8 cellular contexts compared by ENCODE assay signal in the genomic region with DNA sequence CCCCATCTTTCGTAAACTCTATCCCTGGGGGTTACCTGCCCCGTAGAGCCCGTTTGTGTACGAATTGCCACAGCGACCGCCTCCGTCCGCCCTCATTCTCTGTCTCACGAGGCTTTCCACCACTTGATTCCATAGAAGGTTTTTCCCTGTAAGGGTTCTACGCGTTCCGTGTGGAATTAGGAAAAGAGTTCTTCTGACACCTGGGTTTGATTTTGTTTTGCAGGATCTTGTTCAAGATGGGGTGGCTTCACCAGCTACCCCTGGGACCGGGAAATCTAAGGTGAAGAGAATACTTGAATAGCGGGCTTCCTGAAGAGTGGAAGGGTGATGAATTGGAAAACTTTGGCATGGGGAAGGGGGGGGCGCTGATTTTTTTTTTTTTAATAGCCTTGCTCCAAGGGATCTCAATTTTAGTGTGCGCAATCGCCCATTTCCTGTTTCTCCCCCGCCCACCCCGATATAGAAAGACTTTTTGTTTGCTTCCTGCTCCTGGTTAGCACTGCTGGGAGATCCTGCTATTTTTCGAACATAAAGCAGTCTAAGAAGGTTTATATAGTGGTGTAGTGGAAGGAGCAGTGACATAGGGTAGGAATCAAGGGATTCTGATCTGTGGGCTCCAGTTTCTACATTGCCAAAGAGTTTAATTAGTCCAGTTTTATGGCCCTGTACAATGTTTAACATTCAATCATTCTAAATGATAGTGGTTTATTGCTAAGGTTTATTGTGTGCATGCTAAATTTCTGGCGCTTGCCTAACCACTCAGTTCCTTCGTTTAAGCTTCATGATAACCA. TPM values are rescaled to one million over a fixed set of nuclear protein-coding genes. Genes with fewer than 3 reads are reported as not detected.
A peak's percentile ranks its signal among the peaks of the same experiment; 100 is the strongest.
DNase-seq lines count a peak whose midpoint lies in the region; ATAC-seq, FAIRE-seq and TF ChIP-seq lines count a peak whose summit lies in the region.

No MANE protein-coding gene starts in this region.

- peaks cover 17% of the 10 kb centered on the region for H3K4me1 ChIP-seq in foreskin keratinocyte

- peak; percentile 50 for FAIRE-seq in GM12891 (lab: Jason Lieb, UNC)

- ATAC-seq in HG02870 (IDR thresholded peaks at IDR 0.05; ENCODE audit: unreplicated experiment) (peak; percentile 31), foreskin keratinocyte (peak; percentile 48), esophagus mucosa (no peak)
- no peak for ATAC-seq in activated T-cell treated with anti-CD3 and anti-CD28 coated beads, Interleukin-2, amount 50 U/mL, for 72 hours (replicated peaks in 1 of 2)

- no peaks in the 10 kb centered on the region for H3K27me3 ChIP-seq in foreskin keratinocyte

- H3K4me3 Mint-ChIP-seq in activated T-cell treated with anti-CD3 and anti-CD28 coated beads, Interleukin-2, amount 50 U/mL, for 72 hours: peak overlapping the region; percentile 96

- H3K27ac ChIP-seq in 22Rv1 (peak overlapping the region; percentile 78), foreskin keratinocyte (peak overlapping the region; percentile 66)

- peaks cover 53% of the 10 kb centered on the region for H3K4me1 Mint-ChIP-seq in activated T-cell treated with anti-CD3 and anti-CD28 coated beads, Interleukin-2, amount 50 U/mL, for 72 hours (ENCODE audit: low read depth)

- H3K27ac Mint-ChIP-seq in activated T-cell treated with anti-CD3 and anti-CD28 coated beads, Interleukin-2, amount 50 U/mL, for 72 hours: peak overlapping the region; percentile 89

- peaks cover 5 to 22% of the 10 kb centered on the region in 2 donors for H3K36me3 Mint-ChIP-seq in activated T-cell treated with anti-CD3 and anti-CD28 coated beads, Interleukin-2, amount 50 U/mL, for 72 hours (ENCODE audit: insufficient read depth in 2 of 2)

- H3K27me3 Mint-ChIP-seq in activated T-cell treated with anti-CD3 and anti-CD28 coated beads, Interleukin-2, amount 50 U/mL, for 72 hours (ENCODE audit: low read depth): no peaks in the 10 kb centered on the region

- DNase-seq in GM12891 (ENCODE audit: insufficient read length, low spot score): no peak
- peak; percentile 39 for DNase-seq in NCI-H345 treated with DMSO at 0.1 percent for 48 hours (lab: John Stamatoyannopoulos, UW; ENCODE audit: unreplicated experiment)
- peak; percentile 21 to 27 for DNase-seq in activated T-cell treated with anti-CD3 and anti-CD28 coated beads, Interleukin-2, amount 50 U/mL, for 72 hours
- DNase-seq in foreskin keratinocyte: peak; percentile 13 to 24
- peak; percentile 54 for DNase-seq in occipital lobe (lab: John Stamatoyannopoulos, UW)

- TF ChIP-seq CTCF in 22Rv1 (IDR thresholded peaks at IDR 0.05) (no peak), foreskin keratinocyte (conservative IDR thresholded peaks at IDR 0.05) (no peak)

- H3K9me3 Mint-ChIP-seq in activated T-cell treated with anti-CD3 and anti-CD28 coated beads, Interleukin-2, amount 50 U/mL, for 72 hours: no peaks in the 10 kb centered on the region

- no peak for TF ChIP-seq POLR2A in GM12891 (IDR thresholded peaks at IDR 0.05; ENCODE audit: low read depth, low read length)

TF ChIP-seq in GM12891, 5 proteins besides CTCF, POLR2A, EP300 and RAD21:
- TF ChIP-seq POU2F2 (IDR thresholded peaks at IDR 0.05; ENCODE audit: low read depth, low read length) (no peak), SPI1 (IDR thresholded peaks at IDR 0.05; ENCODE audit: low read depth, low read length) (peak; percentile 37)

RNA-seq across cellular contexts. Expression of a gene that starts 0.6 kb away (rescaled TPM):
- 11.8 TPM for polyA plus RNA-seq in GM12891 (2012; ENCODE audit: low read depth, missing spikeins)
- total RNA-seq in activated T-cell treated with anti-CD3 and anti-CD28 coated beads, Interleukin-2, amount 50 U/mL, for 72 hours: 10 to 100 TPM; 65.5 to 68.7 TPM
- total RNA-seq in foreskin keratinocyte: 15.0 and 15.1 TPM in 2 replicates
- polyA plus RNA-seq in foreskin keratinocyte: 1.8 and 2.2 TPM in 2 replicates
- total RNA-seq in occipital lobe: 31.4 TPM
- total RNA-seq in esophagus mucosa: 11.0 TPM

Comparison
In these comparisons a context has a peak if more than half of its experiments do, and no peak if none do; other contexts are left out.
1. ATAC-seq: peak in HG02870 (single experiment) and foreskin keratinocyte (single experiment); none in activated T-cell treated with anti-CD3 and anti-CD28 coated beads, Interleukin-2, amount 50 U/mL, for 72 hours (0 of 2) and esophagus mucosa (single experiment).